In genomic region chr14:50762001-50762930, GRCh38 we compare ENCODE assay signal across 9 cellular contexts.
DNase-seq lines count a peak whose midpoint lies in the region; ATAC-seq and TF ChIP-seq lines count a peak whose summit lies in the region.
"Had no signal": no experiment of that assay in that cellular context is flagged by ENCODE, and none has a peak within 500 bp of the region (broad histone marks: within the 10 kb centered on the region; RNA-seq: fewer than 3 reads in every experiment).

No MANE protein-coding gene starts in this region.

- ATAC-seq in GM19452 (IDR thresholded peaks at IDR 0.05; ENCODE audit: unreplicated experiment) (peak; percentile 78), HG03460 (IDR thresholded peaks at IDR 0.05; ENCODE audit: unreplicated experiment) (peak; percentile 80)

- H3K9me3 Mint-ChIP-seq in chondrocyte (ENCODE audit: low read depth): no peaks in the 10 kb centered on the region
- no peaks in the 10 kb centered on the region for H3K9me3 Mint-ChIP-seq in stimulated activated naive CD8-positive, alpha-beta T cell treated with anti-CD3 and anti-CD28 coated beads, Interleukin-15, Interleukin-2, amounts not matched to agents 100 ng/mL and 50 ng/mL, for 24 hours
- H3K9me3 Mint-ChIP-seq: dendritic cell treated with granulocyte-macrophage colony-stimulating factor and Interleukin-4, amounts not matched to agents 40 ng/mL and 50 ng/mL, for 4 days had no signal

- peaks cover 41% of the 10 kb centered on the region for H3K4me1 Mint-ChIP-seq in chondrocyte (ENCODE audit: low read depth)
- peaks cover 31% of the 10 kb centered on the region for H3K4me1 Mint-ChIP-seq in stimulated activated naive CD8-positive, alpha-beta T cell treated with anti-CD3 and anti-CD28 coated beads, Interleukin-15, Interleukin-2, amounts not matched to agents 100 ng/mL and 50 ng/mL, for 24 hours (ENCODE audit: low read depth)

- H3K36me3 Mint-ChIP-seq in chondrocyte (ENCODE audit: low read depth): peaks cover 37% of the 10 kb centered on the region
- H3K36me3 Mint-ChIP-seq in stimulated activated naive CD8-positive, alpha-beta T cell treated with anti-CD3 and anti-CD28 coated beads, Interleukin-15, Interleukin-2, amounts not matched to agents 100 ng/mL and 50 ng/mL, for 24 hours (ENCODE audit: low read depth): peaks cover 71% of the 10 kb centered on the region

- DNase-seq in AG20443 (ENCODE audit: low spot score) (peak; percentile 67), chondrocyte (ENCODE audit: low spot score) (no peak), NCI-H2081 treated with DMSO at 0.1 percent for 48 hours (lab: John Stamatoyannopoulos, UW) (no peak), UCSD-AML1 (lab: John Stamatoyannopoulos, UW; ENCODE audit: unreplicated experiment) (no peak), Kasumi-1 (lab: John Stamatoyannopoulos, UW) (no peak)

- TF ChIP-seq CTCF in chondrocyte (IDR thresholded peaks at IDR 0.05): no peak

- peak overlapping the region; percentile 74 for H3K27ac Mint-ChIP-seq in chondrocyte (ENCODE audit: unreplicated experiment)
- peak overlapping the region; percentile 86 for H3K27ac Mint-ChIP-seq in stimulated activated naive CD8-positive, alpha-beta T cell treated with anti-CD3 and anti-CD28 coated beads, Interleukin-15, Interleukin-2, amounts not matched to agents 100 ng/mL and 50 ng/mL, for 24 hours
- H3K27ac Mint-ChIP-seq: dendritic cell treated with granulocyte-macrophage colony-stimulating factor and Interleukin-4, amounts not matched to agents 40 ng/mL and 50 ng/mL, for 4 days had no signal

- H3K27me3 Mint-ChIP-seq in chondrocyte (ENCODE audit: low read depth): no peaks in the 10 kb centered on the region
- no peaks in the 10 kb centered on the region for H3K27me3 Mint-ChIP-seq in stimulated activated naive CD8-positive, alpha-beta T cell treated with anti-CD3 and anti-CD28 coated beads, Interleukin-15, Interleukin-2, amounts not matched to agents 100 ng/mL and 50 ng/mL, for 24 hours
- H3K27me3 Mint-ChIP-seq: dendritic cell treated with granulocyte-macrophage colony-stimulating factor and Interleukin-4, amounts not matched to agents 40 ng/mL and 50 ng/mL, for 4 days had no signal

- no peak overlapping the region for H3K4me3 Mint-ChIP-seq in chondrocyte (ENCODE audit: unreplicated experiment)
- peak overlapping the region; percentile 46 for H3K4me3 Mint-ChIP-seq in stimulated activated naive CD8-positive, alpha-beta T cell treated with anti-CD3 and anti-CD28 coated beads, Interleukin-15, Interleukin-2, amounts not matched to agents 100 ng/mL and 50 ng/mL, for 24 hours
- H3K4me3 Mint-ChIP-seq: dendritic cell treated with granulocyte-macrophage colony-stimulating factor and Interleukin-4, amounts not matched to agents 40 ng/mL and 50 ng/mL, for 4 days had no signal
